In the genomic region with DNA sequence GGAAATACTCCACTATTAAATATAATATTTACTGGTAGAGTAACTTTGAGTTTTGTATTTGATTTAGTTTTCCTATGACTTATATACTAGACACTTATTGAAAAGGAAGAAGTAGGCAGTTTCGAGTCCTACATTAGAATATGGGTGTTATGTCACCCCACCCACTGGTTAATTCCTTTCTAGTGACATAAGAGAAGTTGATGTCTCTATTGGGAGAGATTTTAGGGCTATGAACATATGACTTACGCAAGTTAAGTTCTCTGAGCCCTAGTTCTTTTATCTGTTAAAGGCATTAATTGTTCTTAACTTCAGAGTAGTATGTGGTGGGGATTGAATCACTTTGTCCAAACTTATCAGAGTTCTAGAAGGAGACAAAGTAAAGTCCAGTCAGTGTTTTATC, we compare ENCODE assay signal across 1 cellular context.
TF ChIP-seq lines count a peak whose summit lies in the region.

No MANE protein-coding gene starts in this region.

TF ChIP-seq in HepG2, 621 proteins besides CTCF, POLR2A, EP300 and RAD21:
- no peak for TF ChIP-seq ZNF253 (CRISPR knock-in tag; IDR thresholded peaks at IDR 0.05; ENCODE audit: borderline replicate concordance)
- TF ChIP-seq GFI1 (CRISPR knock-in tag; IDR thresholded peaks at IDR 0.05; ENCODE audit: borderline replicate concordance), result no peak
- TF ChIP-seq PHF5A (CRISPR knock-in tag; IDR thresholded peaks at IDR 0.05; ENCODE audit: low read depth, unreplicated experiment), result no peak
- no peak for TF ChIP-seq ZNF615 (CRISPR knock-in tag; IDR thresholded peaks at IDR 0.05; ENCODE audit: borderline replicate concordance)
- TF ChIP-seq, protein P1, sequence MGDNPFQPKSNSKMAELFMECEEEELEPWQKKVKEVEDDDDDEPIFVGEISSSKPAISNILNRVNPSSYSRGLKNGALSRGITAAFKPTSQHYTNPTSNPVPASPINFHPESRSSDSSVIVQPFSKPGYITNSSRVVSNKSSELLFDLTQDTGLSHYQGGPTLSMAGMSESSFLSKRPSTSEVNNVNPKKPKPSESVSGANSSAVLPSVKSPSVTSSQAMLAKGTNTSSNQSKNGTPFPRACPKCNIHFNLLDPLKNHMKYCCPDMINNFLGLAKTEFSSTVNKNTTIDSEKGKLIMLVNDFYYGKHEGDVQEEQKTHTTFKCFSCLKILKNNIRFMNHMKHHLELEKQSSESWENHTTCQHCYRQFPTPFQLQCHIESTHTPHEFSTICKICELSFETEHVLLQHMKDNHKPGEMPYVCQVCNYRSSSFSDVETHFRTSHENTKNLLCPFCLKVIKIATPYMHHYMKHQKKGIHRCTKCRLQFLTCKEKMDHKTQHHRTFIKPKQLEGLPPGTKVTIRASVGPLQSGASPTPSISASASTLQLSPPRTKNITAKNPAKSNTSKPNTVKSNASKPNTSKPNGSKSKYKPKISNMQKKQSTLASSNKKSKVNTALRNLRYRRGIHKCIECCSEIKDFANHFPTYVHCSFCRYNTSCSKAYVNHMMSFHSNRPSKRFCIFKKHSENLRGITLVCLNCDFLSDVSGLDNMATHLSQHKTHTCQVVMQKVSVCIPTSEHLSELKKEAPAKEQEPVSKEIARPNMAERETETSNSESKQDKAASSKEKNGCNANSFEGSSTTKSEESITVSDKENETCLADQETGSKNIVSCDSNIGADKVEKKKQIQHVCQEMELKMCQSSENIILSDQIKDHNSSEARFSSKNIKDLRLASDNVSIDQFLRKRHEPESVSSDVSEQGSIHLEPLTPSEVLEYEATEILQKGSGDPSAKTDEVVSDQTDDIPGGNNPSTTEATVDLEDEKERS (CRISPR knock-in tag; IDR thresholded peaks at IDR 0.05), result no peak
- TF ChIP-seq, protein P2, sequence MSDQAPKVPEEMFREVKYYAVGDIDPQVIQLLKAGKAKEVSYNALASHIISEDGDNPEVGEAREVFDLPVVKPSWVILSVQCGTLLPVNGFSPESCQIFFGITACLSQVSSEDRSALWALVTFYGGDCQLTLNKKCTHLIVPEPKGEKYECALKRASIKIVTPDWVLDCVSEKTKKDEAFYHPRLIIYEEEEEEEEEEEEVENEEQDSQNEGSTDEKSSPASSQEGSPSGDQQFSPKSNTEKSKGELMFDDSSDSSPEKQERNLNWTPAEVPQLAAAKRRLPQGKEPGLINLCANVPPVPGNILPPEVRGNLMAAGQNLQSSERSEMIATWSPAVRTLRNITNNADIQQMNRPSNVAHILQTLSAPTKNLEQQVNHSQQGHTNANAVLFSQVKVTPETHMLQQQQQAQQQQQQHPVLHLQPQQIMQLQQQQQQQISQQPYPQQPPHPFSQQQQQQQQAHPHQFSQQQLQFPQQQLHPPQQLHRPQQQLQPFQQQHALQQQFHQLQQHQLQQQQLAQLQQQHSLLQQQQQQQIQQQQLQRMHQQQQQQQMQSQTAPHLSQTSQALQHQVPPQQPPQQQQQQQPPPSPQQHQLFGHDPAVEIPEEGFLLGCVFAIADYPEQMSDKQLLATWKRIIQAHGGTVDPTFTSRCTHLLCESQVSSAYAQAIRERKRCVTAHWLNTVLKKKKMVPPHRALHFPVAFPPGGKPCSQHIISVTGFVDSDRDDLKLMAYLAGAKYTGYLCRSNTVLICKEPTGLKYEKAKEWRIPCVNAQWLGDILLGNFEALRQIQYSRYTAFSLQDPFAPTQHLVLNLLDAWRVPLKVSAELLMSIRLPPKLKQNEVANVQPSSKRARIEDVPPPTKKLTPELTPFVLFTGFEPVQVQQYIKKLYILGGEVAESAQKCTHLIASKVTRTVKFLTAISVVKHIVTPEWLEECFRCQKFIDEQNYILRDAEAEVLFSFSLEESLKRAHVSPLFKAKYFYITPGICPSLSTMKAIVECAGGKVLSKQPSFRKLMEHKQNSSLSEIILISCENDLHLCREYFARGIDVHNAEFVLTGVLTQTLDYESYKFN (CRISPR knock-in tag; conservative IDR thresholded peaks at IDR 0.05), result no peak
- TF ChIP-seq ZNF652 (CRISPR knock-in tag; IDR thresholded peaks at IDR 0.05; ENCODE audit: borderline replicate concordance, low read depth), result no peak
- no peak for TF ChIP-seq ZNF180 (CRISPR knock-in tag; IDR thresholded peaks at IDR 0.05; ENCODE audit: borderline replicate concordance, low read depth)
- TF ChIP-seq, protein P3, sequence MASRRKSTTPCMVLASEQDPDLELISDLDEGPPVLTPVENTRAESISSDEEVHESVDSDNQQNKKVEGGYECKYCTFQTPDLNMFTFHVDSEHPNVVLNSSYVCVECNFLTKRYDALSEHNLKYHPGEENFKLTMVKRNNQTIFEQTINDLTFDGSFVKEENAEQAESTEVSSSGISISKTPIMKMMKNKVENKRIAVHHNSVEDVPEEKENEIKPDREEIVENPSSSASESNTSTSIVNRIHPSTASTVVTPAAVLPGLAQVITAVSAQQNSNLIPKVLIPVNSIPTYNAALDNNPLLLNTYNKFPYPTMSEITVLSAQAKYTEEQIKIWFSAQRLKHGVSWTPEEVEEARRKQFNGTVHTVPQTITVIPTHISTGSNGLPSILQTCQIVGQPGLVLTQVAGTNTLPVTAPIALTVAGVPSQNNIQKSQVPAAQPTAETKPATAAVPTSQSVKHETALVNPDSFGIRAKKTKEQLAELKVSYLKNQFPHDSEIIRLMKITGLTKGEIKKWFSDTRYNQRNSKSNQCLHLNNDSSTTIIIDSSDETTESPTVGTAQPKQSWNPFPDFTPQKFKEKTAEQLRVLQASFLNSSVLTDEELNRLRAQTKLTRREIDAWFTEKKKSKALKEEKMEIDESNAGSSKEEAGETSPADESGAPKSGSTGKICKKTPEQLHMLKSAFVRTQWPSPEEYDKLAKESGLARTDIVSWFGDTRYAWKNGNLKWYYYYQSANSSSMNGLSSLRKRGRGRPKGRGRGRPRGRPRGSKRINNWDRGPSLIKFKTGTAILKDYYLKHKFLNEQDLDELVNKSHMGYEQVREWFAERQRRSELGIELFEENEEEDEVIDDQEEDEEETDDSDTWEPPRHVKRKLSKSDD (CRISPR knock-in tag; IDR thresholded peaks at IDR 0.05; ENCODE audit: low read depth), result no peak
- no peak for TF ChIP-seq ZNF136 (CRISPR knock-in tag; IDR thresholded peaks at IDR 0.05; ENCODE audit: low read depth)
